Comparison of ENCODE assay signal across 8 cellular contexts in the genomic region with DNA sequence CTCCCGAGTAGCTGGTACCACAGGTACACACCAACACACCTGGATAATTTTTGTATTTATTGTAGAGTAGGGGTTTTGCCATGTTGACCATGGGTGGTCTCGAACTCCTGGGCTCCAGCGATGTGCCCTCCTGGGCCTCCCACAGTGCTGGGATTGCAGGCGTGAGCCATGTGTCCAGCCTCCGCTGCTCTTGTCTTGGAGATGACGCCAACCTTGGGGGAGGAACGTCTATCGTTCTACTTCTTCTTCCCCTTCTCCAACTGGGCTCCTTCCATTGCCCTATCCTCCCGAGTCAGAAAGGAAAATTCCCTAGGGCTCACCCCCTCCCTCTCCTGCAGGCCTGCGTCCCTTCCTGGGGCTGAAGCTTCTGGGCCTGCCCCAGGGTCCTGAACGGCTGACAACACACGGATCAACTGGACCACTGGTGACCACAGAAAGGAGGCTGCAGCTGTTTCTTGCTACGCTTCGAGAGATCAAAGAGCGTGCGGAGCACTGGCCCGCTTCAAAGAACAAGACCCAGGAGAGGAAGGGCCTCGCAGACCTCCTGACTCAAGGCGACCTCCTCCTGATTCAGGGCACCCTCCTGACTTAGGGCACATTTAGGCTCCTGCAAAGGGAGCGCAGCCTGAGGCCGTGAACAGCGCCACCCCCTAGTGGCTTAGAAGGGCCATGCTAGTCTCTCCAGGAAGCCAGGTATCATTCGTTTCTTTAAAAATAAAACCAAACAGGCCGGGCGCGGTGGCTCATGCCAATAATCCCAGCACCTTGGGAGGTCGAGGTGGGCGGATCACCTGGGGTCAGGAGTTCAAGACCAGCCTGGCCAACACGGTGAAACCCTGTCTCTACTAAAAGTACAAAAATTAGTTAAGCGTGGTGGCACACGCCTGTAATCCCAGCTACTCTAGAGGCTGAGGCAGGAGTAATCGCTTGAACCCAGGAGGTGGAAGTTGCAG. TPM values are rescaled to one million over a fixed set of nuclear protein-coding genes. Genes with fewer than 3 reads are reported as not detected.
A peak's percentile ranks its signal among the peaks of the same experiment; 100 is the strongest.
DNase-seq lines count a peak whose midpoint lies in the region; ATAC-seq and TF ChIP-seq lines count a peak whose summit lies in the region.

No MANE protein-coding gene starts in this region.

- H3K4me3 Mint-ChIP-seq in WTC11, result no peak overlapping the region

- DNase-seq in DMS53 treated with DMSO at 0.1 percent for 48 hours (lab: John Stamatoyannopoulos, UW; ENCODE audit: unreplicated experiment) (peak; percentile 78), KG1 (lab: John Stamatoyannopoulos, UW) (peak; percentile 67), WTC11 (ENCODE audit: low spot score) (peak; percentile 76), cardiac fibroblast (ENCODE audit: low read depth in 2 of 2) (peak; percentile 71 to 80), left lung (peak; percentile 61 to 88)
- peak; percentile 32 to 50 (median 33) for DNase-seq in stimulated activated CD4-positive, alpha-beta T cell treated with anti-CD3 and anti-CD28 coated beads, TNF-alpha, amount 100 ng/mL, for 4 hours (ENCODE audit: low read depth in 3 of 3)

- H3K27me3 ChIP-seq in left lung, result no peaks in the 10 kb centered on the region

- intact Hi-C loops in left lung (cut with DNase I), result no loop called here

- no peaks in the 10 kb centered on the region for H3K36me3 Mint-ChIP-seq in WTC11

- H3K4me1 ChIP-seq in left lung, result peaks cover 3 to 10% of the 10 kb centered on the region in 2 donors

- TF ChIP-seq CTCF in WTC11 (IDR thresholded peaks at IDR 0.05), result peak; percentile 60
- peak; percentile 91 for TF ChIP-seq CTCF in cardiac fibroblast (IDR thresholded peaks at IDR 0.05; ENCODE audit: low read depth, low read length)
- TF ChIP-seq CTCF in left lung (IDR thresholded peaks at IDR 0.05), result peak; percentile 85 to 88

- CTCF ChIA-PET in WTC11 (lab: Charles Lee), result interaction anchor here (0.6 to 2.3 kb wide), 12 partner anchors 12 to 302 kb away, joined by 3 to 17 read pairs (median 4); no protein-coding TSS in a partner anchor

- H3K36me3 ChIP-seq in left lung, result no peaks in the 10 kb centered on the region

- H3K4me1 Mint-ChIP-seq in WTC11, result peaks cover 13% of the 10 kb centered on the region

- no peak overlapping the region for H3K27ac Mint-ChIP-seq in WTC11

- H3K4me3 ChIP-seq in cardiac fibroblast (replicated peaks in 1 of 2; ENCODE audit: low read depth in 2 of 2, low read length in 2 of 2), result no peak overlapping the region
- H3K4me3 ChIP-seq in left lung, result no peak overlapping the region

- no peaks in the 10 kb centered on the region for H3K9me3 ChIP-seq in left lung

- ATAC-seq in GM21423 (IDR thresholded peaks at IDR 0.05; ENCODE audit: unreplicated experiment) (peak; percentile 79), WTC11 (peak; percentile 92), left lung (peak; percentile 92), HG03025 (IDR thresholded peaks at IDR 0.05; ENCODE audit: low FRiP score, unreplicated experiment) (no peak)

- POLR2A ChIA-PET in WTC11 (lab: Charles Lee), result no interaction called here

- H3K27ac ChIP-seq in left lung, result no peak overlapping the region

- H3K27me3 Mint-ChIP-seq in WTC11 (ENCODE audit: low read depth), result no peaks in the 10 kb centered on the region; the same call in 1 of the 2 replicates

- H3K9me3 Mint-ChIP-seq in WTC11, result peaks cover 5% of the 10 kb centered on the region

TF ChIP-seq in WTC11, 78 proteins besides CTCF, POLR2A, EP300 and RAD21:
- TF ChIP-seq CREM (CRISPR knock-in tag; IDR thresholded peaks at IDR 0.05) (no peak), ETV6 (CRISPR knock-in tag; IDR thresholded peaks at IDR 0.05) (peak; percentile 66; the same call in 1 of the 2 replicates)

RNA-seq across cellular contexts. Expression of gene HELZ, which starts 48.5 kb away (rescaled TPM):
- total RNA-seq in WTC11 (2021) (46.5 to 49.1 TPM (median 47.4 TPM) in 3 replicates), left lung (10 to 100 TPM; 60.2 to 64.6 TPM)
